In genomic region chr16:71407731-71408130, GRCh38 we compare ENCODE assay signal across 28 cellular contexts. TPM values are rescaled to one million over a fixed set of nuclear protein-coding genes. Genes with fewer than 3 reads are reported as not detected.
"Had no signal": no experiment of that assay in that cellular context is flagged by ENCODE, and none has a peak within 500 bp of the region (broad histone marks: within the 10 kb centered on the region; RNA-seq: fewer than 3 reads in every experiment).

No MANE protein-coding gene starts in this region.

- H3K4me3 Mint-ChIP-seq: dendritic cell treated with granulocyte-macrophage colony-stimulating factor and Interleukin-4, amounts not matched to agents 40 ng/mL and 50 ng/mL, for 4 days; immature natural killer cell; naive B cell; stimulated activated naive CD8-positive, alpha-beta T cell treated with anti-CD3 and anti-CD28 coated beads, Interleukin-15, Interleukin-2, amounts not matched to agents 100 ng/mL and 50 ng/mL, for 24 hours had no signal

- H3K27me3 ChIP-seq: ascending aorta, brain microvascular endothelial cell, foreskin keratinocyte, right lobe of liver, thyroid gland had no signal

- H3K9me3 ChIP-seq: adrenal gland, ascending aorta, right lobe of liver, thyroid gland had no signal

- H3K36me3 Mint-ChIP-seq: immature natural killer cell had no signal

- H3K27ac Mint-ChIP-seq: activated naive CD4-positive, alpha-beta T cell treated with anti-CD3 and anti-CD28 coated beads, Interleukin-2, amount 50 U/mL, for 72 hours; dendritic cell treated with granulocyte-macrophage colony-stimulating factor and Interleukin-4, amounts not matched to agents 40 ng/mL and 50 ng/mL, for 4 days; immature natural killer cell; stimulated activated naive CD8-positive, alpha-beta T cell treated with anti-CD3 and anti-CD28 coated beads, Interleukin-15, Interleukin-2, amounts not matched to agents 100 ng/mL and 50 ng/mL, for 24 hours had no signal

- DNase-seq: activated CD4-positive, alpha-beta T cell treated with anti-CD3 and anti-CD28 coated beads for 1 hour; activated T-cell treated with anti-CD3 and anti-CD28 coated beads, Interleukin-2, amount 50 U/mL, for 1 hour; adrenal gland; brain microvascular endothelial cell; caudate nucleus; effector CD8-positive, alpha-beta T cell; foreskin keratinocyte; immature natural killer cell; left lung; naive B cell; nucleus accumbens; right lobe of liver; stimulated activated CD4-positive, alpha-beta T cell treated with anti-CD3 and anti-CD28 coated beads, Interleukin-1b, Interleukin-23, amount 100 ng/mL, for 48 hours; substantia nigra; T1000; thyroid gland had no signal

- H3K9me3 Mint-ChIP-seq: immature natural killer cell; stimulated activated naive CD8-positive, alpha-beta T cell treated with anti-CD3 and anti-CD28 coated beads, Interleukin-15, Interleukin-2, amounts not matched to agents 100 ng/mL and 50 ng/mL, for 24 hours had no signal

- H3K4me1 ChIP-seq: ascending aorta, foreskin keratinocyte, parathyroid adenoma, right lobe of liver had no signal

- H3K36me3 ChIP-seq: adrenal gland, ascending aorta, brain microvascular endothelial cell, left lung, right lobe of liver, thyroid gland had no signal

- H3K4me3 ChIP-seq: adrenal gland, ascending aorta, hepatocyte, left lung, lung, right lobe of liver, skin epidermis, thyroid gland had no signal

RNA-seq across cellular contexts. Expression of gene TLE7, which starts 34.1 kb away (rescaled TPM):
- total RNA-seq: activated naive CD4-positive, alpha-beta T cell treated with anti-CD3 and anti-CD28 coated beads, Interleukin-2, amount 50 U/mL, for 72 hours; adrenal gland; ascending aorta; foreskin keratinocyte; glomerular endothelial cell; hepatocyte; kidney epithelial cell; left lung; lung; mesenteric fat pad; right lobe of liver; thyroid gland; urinary bladder had no signal

RNA-seq across cellular contexts. Expression of gene CALB2, which starts 49.2 kb away (rescaled TPM):
- total RNA-seq: activated naive CD4-positive, alpha-beta T cell treated with anti-CD3 and anti-CD28 coated beads, Interleukin-2, amount 50 U/mL, for 72 hours; glomerular endothelial cell; right lobe of liver had no signal
